Comparison of ENCODE assay signal across 9 cellular contexts in the genomic region with DNA sequence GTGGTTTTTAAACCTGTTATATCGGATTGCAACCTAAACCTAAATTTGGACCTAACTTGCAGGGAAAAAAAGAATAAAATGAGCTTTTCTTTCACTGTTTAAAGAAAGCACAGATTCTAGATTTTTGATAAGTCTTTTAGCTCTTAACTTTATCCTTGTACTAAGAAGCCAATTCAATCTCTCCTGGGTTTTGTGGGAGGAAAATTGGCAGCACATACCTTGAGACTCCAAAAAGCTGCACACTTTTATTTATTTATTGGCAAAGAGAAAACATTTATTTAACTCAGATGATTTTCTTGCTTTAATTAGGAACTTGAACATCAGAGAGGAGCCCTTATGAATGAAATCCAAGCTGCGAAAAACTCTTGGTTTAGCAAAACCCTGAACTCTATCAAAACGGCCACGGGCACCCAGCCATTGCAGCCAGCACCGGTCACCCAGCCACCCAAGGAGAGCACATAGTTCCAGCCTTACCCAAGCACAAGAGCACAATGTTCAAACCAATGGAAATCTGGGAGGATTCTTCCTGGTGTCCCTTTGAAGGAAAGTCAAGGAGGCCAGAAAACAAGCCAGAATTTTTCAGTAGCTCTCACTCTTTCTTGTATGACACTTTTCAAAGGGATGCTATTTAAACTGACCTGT. TPM values are rescaled to one million over a fixed set of nuclear protein-coding genes. Genes with fewer than 3 reads are reported as not detected.
DNase-seq lines count a peak whose midpoint lies in the region; ATAC-seq and TF ChIP-seq lines count a peak whose summit lies in the region.
"Had no signal": no experiment of that assay in that cellular context is flagged by ENCODE, and none has a peak within 500 bp of the region (broad histone marks: within the 10 kb centered on the region; RNA-seq: fewer than 3 reads in every experiment).

No MANE protein-coding gene starts in this region.

- H3K36me3 Mint-ChIP-seq in natural killer cell: no peaks in the 10 kb centered on the region

- H3K4me1 ChIP-seq in ACC112 (ENCODE audit: control insufficient read depth, insufficient read depth, low read length, unreplicated experiment) (peaks cover 18% of the 10 kb centered on the region), SJCRH30 (no peaks in the 10 kb centered on the region)

- H3K27ac ChIP-seq in ACC112 (ENCODE audit: low read depth, low read length) (peak overlapping the region; percentile 66), cingulate gyrus (ENCODE audit: low read depth, low read length) (peak overlapping the region; percentile 32), SJCRH30 (no peak overlapping the region)

- ATAC-seq in natural killer cell (no peak), GM21576 (IDR thresholded peaks at IDR 0.05; ENCODE audit: unreplicated experiment) (no peak)

- H3K27me3 ChIP-seq in ACC112 (ENCODE audit: insufficient read depth, low read length) (no peaks in the 10 kb centered on the region), SJCRH30 (no peaks in the 10 kb centered on the region)

- H3K79me2 ChIP-seq in ACC112 (ENCODE audit: control insufficient read depth, insufficient read depth, low read length, unreplicated experiment): no peaks in the 10 kb centered on the region

- intact Hi-C loops in natural killer cell (cut with micrococcal nuclease): loop anchor here (10.0 kb wide), 1 partner anchor 725 kb away; no protein-coding TSS in a partner anchor

- TF ChIP-seq CTCF in LNCaP clone FGC (IDR thresholded peaks at IDR 0.05; ENCODE audit: control insufficient read depth, extremely low read depth, insufficient read depth) (no peak), natural killer cell (IDR thresholded peaks at IDR 0.05) (no peak)

- H3K4me1 Mint-ChIP-seq in natural killer cell: peaks cover 26 to 28% of the 10 kb centered on the region in 2 donors

- peak overlapping the region; percentile 79 for H3K4me3 ChIP-seq in ACC112 (ENCODE audit: low read depth, low read length)
- H3K4me3 ChIP-seq in LNCaP clone FGC (ENCODE audit: low read depth, low read length): peak overlapping the region; percentile 58
- no peak overlapping the region for H3K4me3 ChIP-seq in SJCRH30

- no peaks in the 10 kb centered on the region for H3K9me3 Mint-ChIP-seq in natural killer cell

- H3K36me3 ChIP-seq in ACC112 (ENCODE audit: insufficient read depth, low read length): no peaks in the 10 kb centered on the region
- H3K36me3 ChIP-seq in SJCRH30: no peaks in the 10 kb centered on the region

- H3K9me3 ChIP-seq in SJCRH30 (replicated peaks): no peaks in the 10 kb centered on the region

- peak overlapping the region; percentile 80 for H3K4me3 Mint-ChIP-seq in natural killer cell

- no peaks in the 10 kb centered on the region for H3K27me3 Mint-ChIP-seq in natural killer cell (ENCODE audit: low read depth in 2 of 2)

- H3K27ac Mint-ChIP-seq in natural killer cell: peak overlapping the region; percentile 74 to 93

- DNase-seq in LNCaP clone FGC (ENCODE audit: low read depth) (no peak), natural killer cell (no peak), SJCRH30 (no peak), NCI-H187 treated with DMSO at 0.1 percent for 48 hours (lab: John Stamatoyannopoulos, UW) (no peak), hippocampal formation (lab: John Stamatoyannopoulos, UW) (no peak)
- DNase-seq: activated effector memory CD4-positive, alpha-beta T cell treated with anti-CD3 and anti-CD28 coated beads, Interleukin-2, amount 50 U/mL, for 16 hours had no signal

- peak overlapping the region; percentile 70 for H2AFZ ChIP-seq in ACC112 (ENCODE audit: low read length, unreplicated experiment)

RNA-seq across cellular contexts. Expression of a gene that starts 10.1 kb away (rescaled TPM):
- total RNA-seq in natural killer cell: 10 to 100 TPM; 43.8 to 55.4 (median 51.9) TPM
- total RNA-seq in SJCRH30 (2014; rRNA removed; shearing (Covaris generic)): 439 and 441 TPM in 2 replicates

RNA-seq across cellular contexts. Expression of a gene that starts 33.6 kb away (rescaled TPM):
- 10 to 100 TPM; 11.5 to 13.2 (median 12.0) TPM for total RNA-seq in natural killer cell
- 31.6 and 34.0 TPM in 2 replicates for total RNA-seq in SJCRH30 (2014; rRNA removed; shearing (Covaris generic))
